9 cellular contexts compared by ENCODE assay signal in the genomic region with DNA sequence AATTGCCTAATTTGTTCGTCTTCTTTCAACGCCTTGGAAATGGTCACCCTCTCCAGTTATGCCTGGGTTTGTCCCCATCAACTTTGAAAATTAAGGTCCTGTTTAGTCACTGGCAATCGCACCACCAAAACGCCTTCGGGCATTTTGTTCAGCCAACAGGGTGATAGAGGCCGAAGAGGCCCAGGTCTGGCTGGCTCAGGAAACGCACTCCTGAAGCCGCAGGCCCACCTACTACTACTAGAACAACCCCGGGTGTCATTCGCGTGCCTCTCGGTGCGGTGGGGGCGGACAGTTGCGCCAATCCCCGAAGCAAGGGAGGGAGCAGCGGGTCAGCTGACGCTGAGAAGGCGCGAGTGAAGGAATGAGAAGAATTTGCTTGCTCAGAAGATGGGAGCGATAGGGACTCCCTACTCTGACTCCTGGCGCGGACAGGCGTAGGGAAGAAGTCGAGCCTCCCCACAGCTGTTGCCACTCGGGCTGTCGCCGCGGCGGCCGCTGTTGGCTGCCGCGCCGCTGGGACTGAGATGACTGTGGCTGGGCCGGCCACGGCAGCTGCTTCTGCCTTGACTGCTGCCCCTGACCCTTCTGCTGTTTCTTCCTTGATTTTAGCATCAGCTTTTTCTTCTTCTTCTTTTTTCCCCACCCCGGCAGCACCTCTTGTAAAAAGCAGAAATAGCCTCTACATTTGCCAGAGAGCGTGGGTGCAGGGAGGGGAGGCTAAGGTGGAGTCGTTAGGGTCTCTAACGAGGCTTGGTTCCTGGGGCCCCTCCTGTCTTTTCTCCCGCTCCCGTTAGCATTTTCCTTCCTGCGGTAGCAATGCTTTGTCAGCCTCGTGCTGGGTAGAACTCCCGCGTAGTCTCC.
DNase-seq lines count a peak whose midpoint lies in the region; ATAC-seq, FAIRE-seq and TF ChIP-seq lines count a peak whose summit lies in the region.
"Had no signal": no experiment of that assay in that cellular context is flagged by ENCODE, and none has a peak within 500 bp of the region (broad histone marks: within the 10 kb centered on the region; RNA-seq: fewer than 3 reads in every experiment).

No MANE protein-coding gene starts in this region.

- CTCF ChIA-PET in AG04449 (lab: Yijun Ruan, JAX) = interaction anchor here (1.2 to 2.9 kb wide), 3 partner anchors 124 to 713 kb away, joined by 3 to 12 read pairs (median 4); no protein-coding TSS in a partner anchor

- H3K9me3 ChIP-seq in kidney (ENCODE audit: control insufficient read depth in 1 of 2, low read length in 2 of 2) (no peaks in the 10 kb centered on the region), small intestine (ENCODE audit: control insufficient read depth, low read depth) (no peaks in the 10 kb centered on the region)

- H3K36me3 ChIP-seq in kidney (ENCODE audit: control insufficient read depth in 1 of 2, insufficient read depth in 2 of 2, low read length in 2 of 2) (no peaks in the 10 kb centered on the region), small intestine (ENCODE audit: control insufficient read depth in 2 of 2, insufficient read depth in 2 of 2, low read length in 2 of 2) (no peaks in the 10 kb centered on the region)

- WGBS in small intestine, 3 donors = 17 to 28% (median 19%) methylated on average over 44 to 46 of the region's 46 CpGs

- TF ChIP-seq CTCF in AG04449 (IDR thresholded peaks at IDR 0.05; ENCODE audit: insufficient read depth, low read length, missing control alignments) = no peak
- TF ChIP-seq CTCF in kidney (IDR thresholded peaks at IDR 0.05; ENCODE audit: borderline replicate concordance, extremely low read depth, insufficient read depth) = no peak

- H3K9ac ChIP-seq in kidney (ENCODE audit: low read length in 2 of 2) = peak overlapping the region in 1 of 2 donors; percentile 45

- no peak for ATAC-seq in GM18519 (IDR thresholded peaks at IDR 0.05; ENCODE audit: low FRiP score, unreplicated experiment)

- intact Hi-C loops in kidney (cut with DNase I) = loop anchor here (10.0 kb wide), 1 partner anchor 717 kb away; no protein-coding TSS in a partner anchor

- H3K4me1 ChIP-seq in kidney (ENCODE audit: control insufficient read depth in 1 of 2, insufficient read depth in 1 of 2, low read depth in 1 of 2, low read length in 2 of 2) = peaks cover 0 to 4% of the 10 kb centered on the region in 2 donors
- no peaks in the 10 kb centered on the region for H3K4me1 ChIP-seq in small intestine (ENCODE audit: control insufficient read depth in 2 of 2, insufficient read depth in 1 of 2, low read depth in 1 of 2, low read length in 1 of 2)

- DNase-seq in AG04449 (ENCODE audit: low read depth, low spot score) = peak; percentile 17
- DNase-seq in HS-5 (ENCODE audit: low read depth) = peak; percentile 48
- peak; percentile 94 for DNase-seq in kidney
- peak; percentile 57 for DNase-seq in small intestine
- DNase-seq in NCI-H1436 (lab: John Stamatoyannopoulos, UW) = no peak
- DNase-seq in NCI-H446 (lab: John Stamatoyannopoulos, UW) = no peak
- DNase-seq: activated naive CD8-positive, alpha-beta T cell treated with anti-CD3 and anti-CD28 coated beads, Interleukin-2, amount 10 ng/mL, durations not matched to agents 7 days and 5 days had no signal

- peak overlapping the region; percentile 30 for H3K4me3 ChIP-seq in AG04449 (ENCODE audit: low read depth, low read length)
- peak overlapping the region; percentile 56 to 66 for H3K4me3 ChIP-seq in kidney (ENCODE audit: low read length in 2 of 2)
- peak overlapping the region in 1 of 2 donors; percentile 34 for H3K4me3 ChIP-seq in small intestine (ENCODE audit: low read depth in 1 of 2, low read length in 2 of 2)

- FAIRE-seq in kidney (lab: Jason Lieb, UNC) (no peak), small intestine (lab: Jason Lieb, UNC) (no peak)

- H3K27me3 ChIP-seq in small intestine (ENCODE audit: control insufficient read depth in 2 of 2, insufficient read depth in 2 of 2, low read length in 2 of 2) = no peaks in the 10 kb centered on the region

- POLR2A ChIA-PET in AG04449 (lab: Yijun Ruan, JAX) = no interaction called here

- H3K27ac ChIP-seq in cingulate gyrus (ENCODE audit: low read depth, low read length) = peak overlapping the region; percentile 56
- peak overlapping the region; percentile 65 to 88 for H3K27ac ChIP-seq in kidney (ENCODE audit: low read depth in 2 of 2, low read length in 2 of 2)
- H3K27ac ChIP-seq in small intestine (ENCODE audit: low read depth in 1 of 2, low read length in 1 of 2) = peak overlapping the region; percentile 30 to 90

Comparison
In these comparisons a context has a peak if more than half of its experiments do, and no peak if none do; other contexts are left out.
1. DNase-seq: peak in AG04449 (single experiment), HS-5 (single experiment), kidney (single experiment) and small intestine (single experiment); none in NCI-H1436 (single experiment) and NCI-H446 (0 of 2).
2. Peak in every context shown above with its lines, with median percentiles within 50 percentile points of each other: H3K27ac ChIP-seq.